ENCODE assay signal across 6 cellular contexts in genomic region chr6:31597006-31597405, GRCh38. TPM values are rescaled to one million over a fixed set of nuclear protein-coding genes. Genes with fewer than 3 reads are reported as not detected.
DNase-seq lines count a peak whose midpoint lies in the region; ATAC-seq and TF ChIP-seq lines count a peak whose summit lies in the region.

No MANE protein-coding gene starts in this region.

- no peak overlapping the region for H3K27ac ChIP-seq in foreskin keratinocyte

- TF ChIP-seq CTCF in foreskin keratinocyte (conservative IDR thresholded peaks at IDR 0.05), result peak; percentile 64

- H3K4me3 ChIP-seq in MG63, result no peak overlapping the region

- H3K9me3 ChIP-seq in MG63, result no peaks in the 10 kb centered on the region

- ATAC-seq in foreskin keratinocyte (peak; percentile 37), GM18502 (IDR thresholded peaks at IDR 0.05; ENCODE audit: poor library complexity, unreplicated experiment) (no peak)

- peak; percentile 28 for DNase-seq in NK-92 treated with Interleukin-12 subunit alpha and Interleukin-12 subunit beta, amount 100 ng/mL, for 24 hours (lab: John Stamatoyannopoulos, UW)
- DNase-seq in NK-92 (lab: John Stamatoyannopoulos, UW; ENCODE audit: unreplicated experiment) (no peak), SHP77 treated with DMSO at 0.1 percent for 48 hours (lab: John Stamatoyannopoulos, UW) (peak; percentile 12), foreskin keratinocyte (no peak), MG63 (no peak)

- no peaks in the 10 kb centered on the region for H3K27me3 ChIP-seq in foreskin keratinocyte
- no peaks in the 10 kb centered on the region for H3K27me3 ChIP-seq in MG63

- no peaks in the 10 kb centered on the region for H3K4me1 ChIP-seq in foreskin keratinocyte

- H3K36me3 ChIP-seq in MG63, result no peaks in the 10 kb centered on the region

RNA-seq across cellular contexts. Expression of gene NCR3, which starts 4.2 kb away (rescaled TPM):
- total RNA-seq in foreskin keratinocyte, result not detected in 2 replicates
- not detected in 2 replicates for polyA plus RNA-seq in foreskin keratinocyte
- total RNA-seq in MG63 (2014; rRNA removed; shearing (Covaris generic); ENCODE audit: low replicate concordance), result not detected in 2 replicates

RNA-seq across cellular contexts. Expression of gene LST1, which starts 10.9 kb away (rescaled TPM):
- total RNA-seq in foreskin keratinocyte, result 0.34 TPM in 1 of 2 replicates, not detected in the other
- 0.20 and 0.25 TPM in 2 replicates for polyA plus RNA-seq in foreskin keratinocyte
- not detected in 2 replicates for total RNA-seq in MG63 (2014; rRNA removed; shearing (Covaris generic); ENCODE audit: low replicate concordance)

RNA-seq across cellular contexts. Expression of gene LTB, which starts 14.8 kb away (rescaled TPM):
- total RNA-seq in foreskin keratinocyte, result 0.92 and 1.4 TPM in 2 replicates
- polyA plus RNA-seq in foreskin keratinocyte, result 1.6 and 3.0 TPM in 2 replicates
- not detected in 2 replicates for total RNA-seq in MG63 (2014; rRNA removed; shearing (Covaris generic); ENCODE audit: low replicate concordance)

RNA-seq across cellular contexts. Expression of gene AIF1, which starts 18.0 kb away (rescaled TPM):
- not detected in 2 replicates for total RNA-seq in foreskin keratinocyte
- not detected in 2 replicates for polyA plus RNA-seq in foreskin keratinocyte
- not detected in 2 replicates for total RNA-seq in MG63 (2014; rRNA removed; shearing (Covaris generic); ENCODE audit: low replicate concordance)

RNA-seq across cellular contexts. Expression of gene TNF, which starts 21.6 kb away (rescaled TPM):
- 4.7 and 10.5 TPM in 2 replicates for total RNA-seq in foreskin keratinocyte
- 4.5 and 9.2 TPM in 2 replicates for polyA plus RNA-seq in foreskin keratinocyte
- total RNA-seq in MG63 (2014; rRNA removed; shearing (Covaris generic); ENCODE audit: low replicate concordance), result not detected in 2 replicates

Comparison
In these comparisons a context has a peak if more than half of its experiments do, and no peak if none do; other contexts are left out.
1. DNase-seq: peak in NK-92 treated with Interleukin-12 subunit alpha and Interleukin-12 subunit beta, amount 100 ng/mL, for 24 hours (single experiment) and SHP77 treated with DMSO at 0.1 percent for 48 hours (single experiment); none in NK-92 (single experiment), foreskin keratinocyte (0 of 2) and MG63 (single experiment).